9 cellular contexts compared by ENCODE assay signal in the genomic region with DNA sequence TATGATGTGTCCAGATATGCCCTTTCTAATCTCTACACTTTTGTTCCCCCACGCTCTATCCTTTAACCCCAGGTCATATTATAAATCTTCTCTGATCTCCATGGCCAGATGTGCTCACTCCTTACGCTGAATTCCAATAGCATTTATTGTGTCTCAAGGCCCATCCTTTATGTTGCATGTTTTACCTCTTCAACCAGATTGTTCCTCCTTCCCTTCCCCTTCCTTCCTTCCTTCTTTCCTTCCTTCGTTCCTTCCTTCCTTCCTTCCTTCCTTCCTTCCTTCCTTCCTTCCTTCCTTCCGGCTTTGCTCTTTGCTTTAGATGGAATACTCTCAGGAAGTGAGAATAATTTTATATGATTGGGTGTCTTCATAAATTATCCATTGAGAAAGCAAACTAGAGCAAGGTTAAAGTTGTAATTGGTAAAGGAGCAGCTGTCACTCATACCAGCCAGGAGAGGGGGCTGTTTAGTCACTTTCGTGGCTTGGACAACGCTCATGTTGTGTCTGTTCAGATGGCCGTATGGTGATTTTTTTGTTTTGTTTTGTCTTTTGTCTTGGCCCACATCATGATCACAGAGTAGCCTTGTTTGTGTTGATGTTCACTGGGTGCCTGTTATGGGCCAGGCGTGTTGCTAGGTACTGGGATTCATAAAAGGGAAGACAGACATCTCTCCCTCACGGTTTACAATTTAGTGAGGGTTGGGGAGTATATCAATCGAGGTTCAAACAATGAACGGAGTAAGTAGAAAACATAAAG.
A peak's percentile ranks its signal among the peaks of the same experiment; 100 is the strongest.
DNase-seq lines count a peak whose midpoint lies in the region; ATAC-seq and TF ChIP-seq lines count a peak whose summit lies in the region.
"Had no signal": no experiment of that assay in that cellular context is flagged by ENCODE, and none has a peak within 500 bp of the region (broad histone marks: within the 10 kb centered on the region; RNA-seq: fewer than 3 reads in every experiment).

No MANE protein-coding gene starts in this region.

- no peak overlapping the region for H3K27ac ChIP-seq in gastrocnemius medialis

- H3K4me3 ChIP-seq in gastrocnemius medialis, result no peak overlapping the region

- CTCF ChIA-PET in WTC11 (lab: Charles Lee), result interaction anchor here (0.6 to 2.8 kb wide), 7 partner anchors 49 to 318 kb away, joined by 3 to 12 read pairs (median 3); no protein-coding TSS in a partner anchor

- H3K4me1 ChIP-seq in gastrocnemius medialis, result no peaks in the 10 kb centered on the region

- in situ Hi-C loops in ACHN (cut with HindIII; ENCODE audit: low pct_ligation_motif_present, low pct_unique_long_range_greater_than_20kb, low sequenced_read_pairs), result no loop called here
- in situ Hi-C loops in gastrocnemius medialis (cut with MboI; ENCODE audit: low sequenced_read_pairs in 4 of 4), result no loop called here

- H3K36me3 ChIP-seq in gastrocnemius medialis, result no peaks in the 10 kb centered on the region

- DNase-seq in ACHN, result peak; percentile 55
- peak; percentile 42 for DNase-seq in M059J (ENCODE audit: low read depth)
- DNase-seq in WTC11 (ENCODE audit: low spot score), result peak; percentile 34
- peak; percentile 17 for DNase-seq in iPS DF 19.7 (ENCODE audit: low read depth, low spot score)
- no peak for DNase-seq in gastrocnemius medialis
- DNase-seq in NCI-H1048 (lab: John Stamatoyannopoulos, UW), result no peak
- no peak for DNase-seq in GM19238 (ENCODE audit: insufficient read length, low spot score)

- H3K36me3 Mint-ChIP-seq in WTC11, result no peaks in the 10 kb centered on the region

- H3K9me3 ChIP-seq in gastrocnemius medialis, result no peaks in the 10 kb centered on the region

- intact Hi-C loops in gastrocnemius medialis (cut with DNase I; ENCODE audit: low total_unique reads), result no loop called here

- TF ChIP-seq POLR2A in gastrocnemius medialis (IDR thresholded peaks at IDR 0.05), result no peak

- H3K27me3 ChIP-seq in gastrocnemius medialis, result no peaks in the 10 kb centered on the region

- no peak overlapping the region for H3K27ac Mint-ChIP-seq in WTC11
- H3K27ac Mint-ChIP-seq: dendritic cell treated with granulocyte-macrophage colony-stimulating factor and Interleukin-4, amounts not matched to agents 40 ng/mL and 50 ng/mL, for 4 days had no signal

- peak; percentile 70 for ATAC-seq in GM18498 (IDR thresholded peaks at IDR 0.05; ENCODE audit: unreplicated experiment)
- peak; percentile 94 for ATAC-seq in WTC11
- ATAC-seq in gastrocnemius medialis, result no peak

- peaks cover 6% of the 10 kb centered on the region; the same call in 1 of the 2 replicates for H3K9me3 Mint-ChIP-seq in WTC11
- H3K9me3 Mint-ChIP-seq: dendritic cell treated with granulocyte-macrophage colony-stimulating factor and Interleukin-4, amounts not matched to agents 40 ng/mL and 50 ng/mL, for 4 days had no signal

- TF ChIP-seq CTCF in WTC11 (IDR thresholded peaks at IDR 0.05), result peak; percentile 51
- no peak for TF ChIP-seq CTCF in gastrocnemius medialis (IDR thresholded peaks at IDR 0.05 in 4 of 5, conservative IDR thresholded peaks at IDR 0.05 in 1 of 5)

- POLR2A ChIA-PET in WTC11 (lab: Charles Lee), result no interaction called here

- no peak overlapping the region for H3K4me3 Mint-ChIP-seq in WTC11
- H3K4me3 Mint-ChIP-seq: dendritic cell treated with granulocyte-macrophage colony-stimulating factor and Interleukin-4, amounts not matched to agents 40 ng/mL and 50 ng/mL, for 4 days had no signal

- H3K4me1 Mint-ChIP-seq in WTC11, result peaks cover 11% of the 10 kb centered on the region

- no peaks in the 10 kb centered on the region; the same call in 1 of the 2 replicates for H3K27me3 Mint-ChIP-seq in WTC11 (ENCODE audit: low read depth)
- H3K27me3 Mint-ChIP-seq: dendritic cell treated with granulocyte-macrophage colony-stimulating factor and Interleukin-4, amounts not matched to agents 40 ng/mL and 50 ng/mL, for 4 days had no signal

TF ChIP-seq in WTC11, 78 proteins besides CTCF, POLR2A, EP300 and RAD21:
- TF ChIP-seq TEAD1 (CRISPR knock-in tag; IDR thresholded peaks at IDR 0.05), result peak; percentile 78; the same call in 1 of the 2 replicates
- TF ChIP-seq NR1H2 (CRISPR knock-in tag; IDR thresholded peaks at IDR 0.05), result no peak

Comparison
In these comparisons a context has a peak if more than half of its experiments do, and no peak if none do; other contexts are left out.
1. DNase-seq: peak in ACHN (single experiment), M059J (single experiment), WTC11 (single experiment) and iPS DF 19.7 (single experiment); none in gastrocnemius medialis (0 of 2), NCI-H1048 (single experiment) and GM19238 (single experiment).
2. ATAC-seq: peak in GM18498 (single experiment) and WTC11 (single experiment); none in gastrocnemius medialis (0 of 2).